Comparison of ENCODE assay signal across 1 cellular context in genomic region chr10:1962025-1962424, GRCh38.
TF ChIP-seq lines count a peak whose summit lies in the region.

No MANE protein-coding gene starts in this region.

TF ChIP-seq in HepG2, 621 proteins besides CTCF, POLR2A, EP300 and RAD21 (continued from another document):
- TF ChIP-seq PCBP2 (optimal IDR thresholded peaks at IDR 0.05; ENCODE audit: low read depth, low read length, poor library complexity, severe bottlenecking) (no peak), PRMT3 (CRISPR knock-in tag; IDR thresholded peaks at IDR 0.05; ENCODE audit: borderline replicate concordance, low read depth) (no peak)
